15 cellular contexts compared by ENCODE assay signal in the genomic region with DNA sequence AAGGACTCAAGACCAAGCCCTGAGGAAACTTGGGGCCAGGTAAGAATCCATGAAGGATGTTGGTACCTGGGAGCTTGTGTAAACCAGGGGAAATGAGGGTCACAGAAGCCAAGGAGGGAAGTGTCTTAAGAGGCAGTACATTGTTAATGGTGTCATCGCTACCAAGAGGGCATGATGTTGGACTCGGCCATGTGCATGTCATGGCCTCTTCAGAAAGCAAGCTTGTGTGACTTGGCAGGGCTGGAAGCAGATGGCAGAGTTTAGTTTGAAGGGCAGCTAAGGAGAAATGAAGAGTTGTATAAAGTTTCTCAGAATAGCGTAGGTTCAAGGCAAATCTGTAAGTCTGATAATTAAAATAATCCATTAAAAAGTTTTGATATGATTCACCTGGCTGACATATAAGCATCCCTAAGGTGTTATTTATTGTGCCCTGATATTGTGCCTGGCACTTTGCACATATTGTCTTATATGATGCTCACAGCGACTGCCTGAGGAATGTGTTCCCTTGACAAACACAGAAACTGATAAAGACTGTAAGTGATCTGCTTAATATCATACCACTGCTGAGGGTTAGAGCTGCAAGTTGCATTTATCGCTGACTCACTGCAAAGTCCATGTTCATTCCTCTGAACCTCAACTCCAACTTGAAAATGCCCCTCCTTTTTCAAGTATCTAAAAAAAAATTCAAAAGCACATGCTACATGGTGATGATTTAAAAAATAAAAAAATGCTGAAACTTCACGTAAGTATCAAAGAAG.
DNase-seq lines count a peak whose midpoint lies in the region; ATAC-seq and TF ChIP-seq lines count a peak whose summit lies in the region.
"Had no signal": no experiment of that assay in that cellular context is flagged by ENCODE, and none has a peak within 500 bp of the region (broad histone marks: within the 10 kb centered on the region; RNA-seq: fewer than 3 reads in every experiment).

No MANE protein-coding gene starts in this region.

- TF ChIP-seq CTCF in right atrium auricular region (IDR thresholded peaks at IDR 0.05) (no peak), cardiac muscle cell (IDR thresholded peaks at IDR 0.05; ENCODE audit: low read depth, low read length) (no peak), left lung (IDR thresholded peaks at IDR 0.05) (no peak), upper lobe of right lung (IDR thresholded peaks at IDR 0.05) (no peak)

- H3K4me1 ChIP-seq in right atrium auricular region (no peaks in the 10 kb centered on the region), cardiac muscle cell (ENCODE audit: low read depth) (peaks cover 16% of the 10 kb centered on the region), left lung (no peaks in the 10 kb centered on the region), upper lobe of right lung (no peaks in the 10 kb centered on the region)
- H3K4me1 ChIP-seq: BLaER1 treated with 17β-estradiol and CSF1 and Interleukin-3, amounts not matched to agents 10 nM and 100 nM had no signal

- no peak overlapping the region for H3K4me3 ChIP-seq in right atrium auricular region
- no peak overlapping the region for H3K4me3 ChIP-seq in cardiac muscle cell
- H3K4me3 ChIP-seq in left lung: no peak overlapping the region
- H3K4me3 ChIP-seq in upper lobe of right lung: no peak overlapping the region
- H3K4me3 ChIP-seq: BLaER1 treated with 17β-estradiol and CSF1 and Interleukin-3, amounts not matched to agents 10 nM and 100 nM; SJCRH30 had no signal

- H3K27me3 ChIP-seq in right atrium auricular region: no peaks in the 10 kb centered on the region
- H3K27me3 ChIP-seq in cardiac muscle cell: no peaks in the 10 kb centered on the region
- no peaks in the 10 kb centered on the region for H3K27me3 ChIP-seq in left lung
- H3K27me3 ChIP-seq in upper lobe of right lung: no peaks in the 10 kb centered on the region
- H3K27me3 ChIP-seq: BLaER1 treated with 17β-estradiol and CSF1 and Interleukin-3, amounts not matched to agents 10 nM and 100 nM; SJCRH30 had no signal

- peak overlapping the region in 1 of 2 donors; percentile 19 for H3K27ac ChIP-seq in right atrium auricular region
- peak overlapping the region; percentile 8 for H3K27ac ChIP-seq in cardiac muscle cell
- no peak overlapping the region for H3K27ac ChIP-seq in left lung
- H3K27ac ChIP-seq in upper lobe of right lung: no peak overlapping the region
- H3K27ac ChIP-seq: 22Rv1; BLaER1 treated with 17β-estradiol and CSF1 and Interleukin-3, amounts not matched to agents 10 nM and 100 nM; SJCRH30 had no signal

- intact Hi-C loops in Right ventricle myocardium inferior (cut with DNase I) (loop anchor here (10.0 kb wide), 3 partner anchors 195 to 575 kb away; no protein-coding TSS in a partner anchor), left lung (cut with DNase I) (loop anchor here in 1 of 2 donors (10.0 kb wide), 1 partner anchor 235 kb away; no protein-coding TSS in a partner anchor), upper lobe of right lung (cut with DNase I) (loop anchor here (10.0 kb wide), 1 partner anchor 235 kb away; no protein-coding TSS in a partner anchor)

- H3K9me3 ChIP-seq in right atrium auricular region (no peaks in the 10 kb centered on the region), cardiac muscle cell (ENCODE audit: low read depth) (no peaks in the 10 kb centered on the region), left lung (no peaks in the 10 kb centered on the region), upper lobe of right lung (no peaks in the 10 kb centered on the region)
- H3K9me3 ChIP-seq: BLaER1 treated with 17β-estradiol and CSF1 and Interleukin-3, amounts not matched to agents 10 nM and 100 nM; SJCRH30 had no signal

- ATAC-seq in Right ventricle myocardium inferior: peak; percentile 66
- peak; percentile 68 for ATAC-seq in left lung
- ATAC-seq in upper lobe of right lung: peak; percentile 40
- no peak for ATAC-seq in GM19328 (IDR thresholded peaks at IDR 0.05; ENCODE audit: unreplicated experiment)
- ATAC-seq in GM21381 (IDR thresholded peaks at IDR 0.05; ENCODE audit: unreplicated experiment): no peak
- ATAC-seq: HCT116 had no signal

- DNase-seq in Right ventricle myocardium inferior (ENCODE audit: missing footprints) (no peak), right atrium auricular region (ENCODE audit: low spot score) (no peak), cardiac muscle cell (ENCODE audit: low read depth in 1 of 2, low spot score in 1 of 2) (peak; percentile 41 to 59), left lung (no peak), upper lobe of right lung (no peak), pons (ENCODE audit: low spot score) (no peak)
- DNase-seq: NCI-H1417, NCI-H2029 treated with DMSO at 0.1 percent for 48 hours, NCI-H510A treated with DMSO at 0.1 percent for 48 hours, SJCRH30 had no signal

- H3K36me3 ChIP-seq in right atrium auricular region (no peaks in the 10 kb centered on the region), cardiac muscle cell (no peaks in the 10 kb centered on the region), left lung (no peaks in the 10 kb centered on the region), upper lobe of right lung (no peaks in the 10 kb centered on the region)
- H3K36me3 ChIP-seq: BLaER1 treated with 17β-estradiol and CSF1 and Interleukin-3, amounts not matched to agents 10 nM and 100 nM; SJCRH30 had no signal

Comparison
In these comparisons a context has a peak if more than half of its experiments do, and no peak if none do; other contexts are left out.
1. DNase-seq: peak in cardiac muscle cell (2 of 2); none in Right ventricle myocardium inferior (single experiment), right atrium auricular region (single experiment), left lung (0 of 2), upper lobe of right lung (single experiment) and pons (single experiment).
2. ATAC-seq: peak in Right ventricle myocardium inferior (single experiment), left lung (single experiment) and upper lobe of right lung (single experiment); none in GM19328 (single experiment) and GM21381 (single experiment).